ENCODE assay signal across 20 cellular contexts in the genomic region with DNA sequence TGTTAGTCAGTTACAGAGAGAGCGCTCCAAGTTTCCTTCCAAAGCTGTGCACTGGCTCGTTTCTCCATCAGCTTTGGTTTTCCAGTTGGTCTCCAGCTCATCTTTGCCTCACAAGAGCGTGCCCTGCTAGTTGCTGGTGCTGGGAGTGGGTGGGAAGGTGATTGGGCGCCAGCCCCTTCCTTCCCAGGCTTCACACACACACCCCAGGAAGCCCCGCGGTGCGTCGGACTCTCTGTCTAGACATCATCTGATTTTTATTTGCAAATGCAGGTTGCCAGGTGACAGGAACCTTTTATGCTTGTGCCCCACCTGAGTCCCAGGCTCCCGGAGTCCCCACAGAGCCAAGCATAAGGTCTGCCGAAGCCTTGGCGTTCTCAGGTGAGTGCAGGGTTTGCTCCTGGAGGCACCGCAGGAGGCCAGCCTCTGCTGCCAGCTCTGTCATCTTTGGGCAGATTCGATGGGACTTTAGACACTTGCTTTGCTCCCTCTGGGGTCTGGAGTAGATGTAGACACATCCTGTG. TPM values are rescaled to one million over a fixed set of nuclear protein-coding genes. Genes with fewer than 3 reads are reported as not detected.
DNase-seq lines count a peak whose midpoint lies in the region; ATAC-seq and TF ChIP-seq lines count a peak whose summit lies in the region.
"Had no signal": no experiment of that assay in that cellular context is flagged by ENCODE, and none has a peak within 500 bp of the region (broad histone marks: within the 10 kb centered on the region; RNA-seq: fewer than 3 reads in every experiment).

No MANE protein-coding gene starts in this region.

- POLR2A ChIA-PET in CD8-positive, alpha-beta T cell (lab: Charles Lee) = no interaction called here

- no peak overlapping the region for H3K4me2 ChIP-seq in trophoblast cell (ENCODE audit: low read length)

- no peak overlapping the region for H2BK120ac ChIP-seq in trophoblast cell (ENCODE audit: insufficient read depth, low read length, poor library complexity)

- no peak overlapping the region for H2BK5ac ChIP-seq in trophoblast cell (ENCODE audit: low read depth, low read length, poor library complexity)

- no peak overlapping the region for H3K27ac ChIP-seq in trophoblast cell (ENCODE audit: low read depth, low read length)
- H3K27ac ChIP-seq in CD8-positive, alpha-beta T cell (ENCODE audit: low read depth, low read length) = no peak overlapping the region
- H3K27ac ChIP-seq: heart right ventricle had no signal

- H2BK12ac ChIP-seq in trophoblast cell (ENCODE audit: low read length) = no peak overlapping the region

- no peak overlapping the region for H3K23ac ChIP-seq in trophoblast cell (ENCODE audit: low read length)

- H3K4me3 ChIP-seq in trophoblast cell (ENCODE audit: low read depth, low read length) (no peak overlapping the region), MG63 (no peak overlapping the region)
- H3K4me3 ChIP-seq in CD8-positive, alpha-beta T cell (ENCODE audit: low read depth, low read length) = no peak overlapping the region
- H3K4me3 ChIP-seq: heart right ventricle had no signal

- DNase-seq in natural killer cell treated with Interleukin-12 subunit alpha and Interleukin-12 subunit beta and Interleukin-15 and Interleukin-18, amount 100 ng/mL, for 72 hours (ENCODE audit: low spot score) = no peak
- DNase-seq in natural killer cell (no peak), trophoblast cell (no peak), MG63 (no peak)
- no peak for DNase-seq in stimulated activated naive CD8-positive, alpha-beta T cell treated with anti-CD3 and anti-CD28 coated beads, Interleukin-15, amount 100 ng/mL, for 72 hours
- no peak for DNase-seq in CD8-positive, alpha-beta T cell
- DNase-seq: activated effector memory CD4-positive, alpha-beta T cell treated with Interleukin-2 at 50 U/mL for 16 hours; BE2C; H7; heart right ventricle; islet precursor cell; mesenchymal stem cell; NCI-H187; NCI-H510A treated with DMSO at 0.1 percent for 48 hours; retina; SW 1271 had no signal

- H3K36me3 ChIP-seq in trophoblast cell (ENCODE audit: control insufficient read depth in 1 of 2, insufficient read depth in 2 of 2, low read length in 2 of 2) = no peaks in the 10 kb centered on the region
- no peaks in the 10 kb centered on the region for H3K36me3 ChIP-seq in MG63
- H3K36me3 ChIP-seq in CD8-positive, alpha-beta T cell (ENCODE audit: insufficient read depth, low read length) = no peaks in the 10 kb centered on the region
- H3K36me3 ChIP-seq: BE2C had no signal

- H3K4ac ChIP-seq in trophoblast cell (ENCODE audit: low read depth, low read length) = no peak overlapping the region

- no peak overlapping the region for H2AK5ac ChIP-seq in trophoblast cell (ENCODE audit: low read length)

- CTCF ChIA-PET in CD8-positive, alpha-beta T cell (lab: Charles Lee) = interaction anchor here (1.4 to 2.1 kb wide), 5 partner anchors 9 to 210 kb away, joined by 3 to 6 read pairs (median 5); no protein-coding TSS in a partner anchor

- H4K91ac ChIP-seq in trophoblast cell (ENCODE audit: low read depth, low read length) = no peak overlapping the region

- H3K79me2 ChIP-seq in trophoblast cell (ENCODE audit: control insufficient read depth, insufficient read depth, low read length, poor library complexity) = no peaks in the 10 kb centered on the region

- peaks cover 42% of the 10 kb centered on the region for H3K36me3 Mint-ChIP-seq in natural killer cell treated with Interleukin-12 subunit alpha and Interleukin-12 subunit beta and Interleukin-15 and Interleukin-18, amount 100 ng/mL, for 72 hours
- H3K36me3 Mint-ChIP-seq in natural killer cell (no peaks in the 10 kb centered on the region), IgD-negative memory B cell (peaks cover 8% of the 10 kb centered on the region)
- peaks cover 98% of the 10 kb centered on the region for H3K36me3 Mint-ChIP-seq in activated T-helper 17 cell treated with anti-CD3 and anti-CD28 coated beads, Interleukin-2, amount 50 U/mL, for 72 hours (ENCODE audit: low read depth)
- H3K36me3 Mint-ChIP-seq in CD8-positive, alpha-beta T cell = peaks cover 49% of the 10 kb centered on the region

- H4K12ac ChIP-seq in trophoblast cell (ENCODE audit: low read depth, low read length) = no peak overlapping the region

- intact Hi-C loops in natural killer cell (cut with micrococcal nuclease) = no loop called here
- intact Hi-C loops in CD8-positive, alpha-beta T cell (cut with DNase I, micrococcal nuclease) = loop anchor here (10.0 kb wide), 2 partner anchors 96 to 296 kb away; partner anchors contain the start of gene EXOC2 (in 1 of the 2)

- H3K27me3 ChIP-seq in trophoblast cell (ENCODE audit: insufficient read depth, low read length) (peaks cover 4% of the 10 kb centered on the region), MG63 (peaks cover 18% of the 10 kb centered on the region)
- no peaks in the 10 kb centered on the region for H3K27me3 ChIP-seq in CD8-positive, alpha-beta T cell (ENCODE audit: insufficient read depth, low read length)

- no peak overlapping the region for H4K8ac ChIP-seq in trophoblast cell (ENCODE audit: low read depth, low read length)

- no peak overlapping the region for H3K9ac ChIP-seq in trophoblast cell (ENCODE audit: low read length)

- peaks cover 25 to 48% of the 10 kb centered on the region in 2 donors for H3K4me1 Mint-ChIP-seq in natural killer cell treated with Interleukin-12 subunit alpha and Interleukin-12 subunit beta and Interleukin-15 and Interleukin-18, amount 100 ng/mL, for 72 hours (ENCODE audit: low read depth in 2 of 2)
- H3K4me1 Mint-ChIP-seq in natural killer cell (peaks cover 4% of the 10 kb centered on the region in 2 donors), IgD-negative memory B cell (peaks cover 28 to 72% (median 52%) of the 10 kb centered on the region in 3 donors)
- peaks cover 62% of the 10 kb centered on the region for H3K4me1 Mint-ChIP-seq in activated T-helper 17 cell treated with anti-CD3 and anti-CD28 coated beads, Interleukin-2, amount 50 U/mL, for 72 hours
- H3K4me1 Mint-ChIP-seq in stimulated activated naive CD8-positive, alpha-beta T cell treated with anti-CD3 and anti-CD28 coated beads, Interleukin-15, amount 100 ng/mL, for 72 hours = peaks cover 91% of the 10 kb centered on the region
- H3K4me1 Mint-ChIP-seq in CD8-positive, alpha-beta T cell (ENCODE audit: low read depth) = peaks cover 23% of the 10 kb centered on the region

- H3K14ac ChIP-seq in trophoblast cell (ENCODE audit: low read length) = no peak overlapping the region

- H3K79me1 ChIP-seq in trophoblast cell (ENCODE audit: low read length) = peaks cover 2% of the 10 kb centered on the region

- peaks cover 14% of the 10 kb centered on the region in 2 experiments for H3K4me1 ChIP-seq in trophoblast cell (ENCODE audit: control insufficient read depth in 1 of 2, insufficient read depth in 2 of 2, low read length in 2 of 2)
- peaks cover 19% of the 10 kb centered on the region for H3K4me1 ChIP-seq in CD8-positive, alpha-beta T cell (ENCODE audit: insufficient read depth, low read length)
- H3K4me1 ChIP-seq: BE2C had no signal

- H3K9me3 ChIP-seq in trophoblast cell (ENCODE audit: insufficient read depth, low read depth, low read length) (no peaks in the 10 kb centered on the region), MG63 (no peaks in the 10 kb centered on the region)
- H3K9me3 ChIP-seq in CD8-positive, alpha-beta T cell (ENCODE audit: low read length) = no peaks in the 10 kb centered on the region
- H3K9me3 ChIP-seq: BE2C, heart right ventricle had no signal

- no peak for ATAC-seq in natural killer cell treated with Interleukin-12 subunit alpha and Interleukin-12 subunit beta and Interleukin-15 and Interleukin-18, amount 100 ng/mL, for 72 hours
- no peak for ATAC-seq in natural killer cell
- no peak for ATAC-seq in activated T-helper 17 cell treated with anti-CD3 and anti-CD28 coated beads, Interleukin-2, amount 50 U/mL, for 72 hours (replicated peaks)
- no peak for ATAC-seq in stimulated activated naive CD8-positive, alpha-beta T cell treated with anti-CD3 and anti-CD28 coated beads, Interleukin-15, amount 100 ng/mL, for 72 hours
- no peak for ATAC-seq in CD8-positive, alpha-beta T cell
- ATAC-seq: activated CD4-positive, CD25-positive, alpha-beta regulatory T cell treated with anti-CD3 and anti-CD28 coated beads, Interleukin-2, amount 50 U/mL, for 24 hours; heart right ventricle had no signal

- H3K18ac ChIP-seq in trophoblast cell (ENCODE audit: low read length) = no peak overlapping the region

- H3K27me3 Mint-ChIP-seq in natural killer cell treated with Interleukin-12 subunit alpha and Interleukin-12 subunit beta and Interleukin-15 and Interleukin-18, amount 100 ng/mL, for 72 hours = peaks cover 5 to 6% of the 10 kb centered on the region in 2 donors
- H3K27me3 Mint-ChIP-seq in natural killer cell (ENCODE audit: low read depth in 2 of 2) (peaks cover 12 to 17% of the 10 kb centered on the region in 2 donors), IgD-negative memory B cell (no peaks in the 10 kb centered on the region)
- no peaks in the 10 kb centered on the region for H3K27me3 Mint-ChIP-seq in activated T-helper 17 cell treated with anti-CD3 and anti-CD28 coated beads, Interleukin-2, amount 50 U/mL, for 72 hours
- H3K27me3 Mint-ChIP-seq in stimulated activated naive CD8-positive, alpha-beta T cell treated with anti-CD3 and anti-CD28 coated beads, Interleukin-15, amount 100 ng/mL, for 72 hours = no peaks in the 10 kb centered on the region
- peaks cover 2% of the 10 kb centered on the region for H3K27me3 Mint-ChIP-seq in CD8-positive, alpha-beta T cell (ENCODE audit: low read depth)

- no peak overlapping the region for H2AFZ ChIP-seq in trophoblast cell (ENCODE audit: insufficient read depth, low read length, poor library complexity)

- H3K4me3 Mint-ChIP-seq in natural killer cell treated with Interleukin-12 subunit alpha and Interleukin-12 subunit beta and Interleukin-15 and Interleukin-18, amount 100 ng/mL, for 72 hours = peak overlapping the region; percentile 63
- H3K4me3 Mint-ChIP-seq in natural killer cell (no peak overlapping the region), IgD-negative memory B cell (peak overlapping the region in 2 of 4 donors; percentile 80 to 86)
- H3K4me3 Mint-ChIP-seq in activated T-helper 17 cell treated with anti-CD3 and anti-CD28 coated beads, Interleukin-2, amount 50 U/mL, for 72 hours = peak overlapping the region; percentile 92
- peak overlapping the region; percentile 79 to 93 for H3K4me3 Mint-ChIP-seq in stimulated activated naive CD8-positive, alpha-beta T cell treated with anti-CD3 and anti-CD28 coated beads, Interleukin-15, amount 100 ng/mL, for 72 hours
- H3K4me3 Mint-ChIP-seq in CD8-positive, alpha-beta T cell = no peak overlapping the region
- H3K4me3 Mint-ChIP-seq: neural crest cell had no signal

- no peaks in the 10 kb centered on the region for H3K9me3 Mint-ChIP-seq in natural killer cell treated with Interleukin-12 subunit alpha and Interleukin-12 subunit beta and Interleukin-15 and Interleukin-18, amount 100 ng/mL, for 72 hours
- no peaks in the 10 kb centered on the region for H3K9me3 Mint-ChIP-seq in natural killer cell
- no peaks in the 10 kb centered on the region for H3K9me3 Mint-ChIP-seq in IgD-negative memory B cell
- peaks cover 4% of the 10 kb centered on the region for H3K9me3 Mint-ChIP-seq in activated T-helper 17 cell treated with anti-CD3 and anti-CD28 coated beads, Interleukin-2, amount 50 U/mL, for 72 hours
- no peaks in the 10 kb centered on the region for H3K9me3 Mint-ChIP-seq in stimulated activated naive CD8-positive, alpha-beta T cell treated with anti-CD3 and anti-CD28 coated beads, Interleukin-15, amount 100 ng/mL, for 72 hours
- H3K9me3 Mint-ChIP-seq in CD8-positive, alpha-beta T cell = no peaks in the 10 kb centered on the region
- H3K9me3 Mint-ChIP-seq: neural crest cell had no signal

- TF ChIP-seq CTCF in natural killer cell (IDR thresholded peaks at IDR 0.05) = no peak
- TF ChIP-seq CTCF in CD8-positive, alpha-beta T cell (IDR thresholded peaks at IDR 0.05) = no peak

- H3K27ac Mint-ChIP-seq in natural killer cell treated with Interleukin-12 subunit alpha and Interleukin-12 subunit beta and Interleukin-15 and Interleukin-18, amount 100 ng/mL, for 72 hours = no peak overlapping the region
- H3K27ac Mint-ChIP-seq in natural killer cell (no peak overlapping the region), IgD-negative memory B cell (peak overlapping the region in 2 of 3 donors; percentile 96)
- peak overlapping the region; percentile 61 for H3K27ac Mint-ChIP-seq in activated T-helper 17 cell treated with anti-CD3 and anti-CD28 coated beads, Interleukin-2, amount 50 U/mL, for 72 hours
- H3K27ac Mint-ChIP-seq in stimulated activated naive CD8-positive, alpha-beta T cell treated with anti-CD3 and anti-CD28 coated beads, Interleukin-15, amount 100 ng/mL, for 72 hours = peak overlapping the region; percentile 94 to 95
- H3K27ac Mint-ChIP-seq in CD8-positive, alpha-beta T cell = no peak overlapping the region

- WGBS in trophoblast cell (ENCODE audit: extremely low coverage, insufficient coverage, insufficient read length) = no CpG with 5 or more reads among the region's 13 CpGs

RNA-seq across cellular contexts. Expression of gene IRF4, which starts 7.1 kb away (rescaled TPM):
- total RNA-seq in natural killer cell treated with Interleukin-12 subunit alpha and Interleukin-12 subunit beta and Interleukin-15 and Interleukin-18, amount 100 ng/mL, for 72 hours = 100 to 1,000 TPM; 112 to 388 TPM
- total RNA-seq in natural killer cell = 10 to 100 TPM in 1 of 3 donors, 1 to 10 TPM in 2; 3.5 to 37.5 (median 3.5) TPM
- 22.9 TPM for polyA plus RNA-seq in IgD-negative memory B cell
- total RNA-seq in activated T-helper 17 cell treated with anti-CD3 and anti-CD28 coated beads, Interleukin-2, amount 50 U/mL, for 72 hours = 100 to 1,000 TPM; 477 to 704 TPM
- 0.44 and 0.53 TPM in 2 replicates for polyA plus RNA-seq in trophoblast cell (2013)
- not detected in 2 replicates for total RNA-seq in MG63 (2014; rRNA removed; shearing (Covaris generic); ENCODE audit: low replicate concordance)
- 10 to 100 TPM; 24.7 to 25.6 TPM for total RNA-seq in CD8-positive, alpha-beta T cell

Comparison
In these comparisons a context has a peak if more than half of its experiments do, and no peak if none do; other contexts are left out.
1. H3K4me3 Mint-ChIP-seq: peak in natural killer cell treated with Interleukin-12 subunit alpha and Interleukin-12 subunit beta and Interleukin-15 and Interleukin-18, amount 100 ng/mL, for 72 hours (single experiment), activated T-helper 17 cell treated with anti-CD3 and anti-CD28 coated beads, Interleukin-2, amount 50 U/mL, for 72 hours (single experiment) and stimulated activated naive CD8-positive, alpha-beta T cell treated with anti-CD3 and anti-CD28 coated beads, Interleukin-15, amount 100 ng/mL, for 72 hours (2 of 2); none in natural killer cell (single experiment) and CD8-positive, alpha-beta T cell (single experiment).
2. H3K27ac Mint-ChIP-seq: peak in IgD-negative memory B cell (2 of 3), activated T-helper 17 cell treated with anti-CD3 and anti-CD28 coated beads, Interleukin-2, amount 50 U/mL, for 72 hours (single experiment) and stimulated activated naive CD8-positive, alpha-beta T cell treated with anti-CD3 and anti-CD28 coated beads, Interleukin-15, amount 100 ng/mL, for 72 hours (2 of 2); none in natural killer cell treated with Interleukin-12 subunit alpha and Interleukin-12 subunit beta and Interleukin-15 and Interleukin-18, amount 100 ng/mL, for 72 hours (0 of 2), natural killer cell (0 of 2) and CD8-positive, alpha-beta T cell (single experiment).